ENCODE assay signal across 32 cellular contexts in the genomic region with DNA sequence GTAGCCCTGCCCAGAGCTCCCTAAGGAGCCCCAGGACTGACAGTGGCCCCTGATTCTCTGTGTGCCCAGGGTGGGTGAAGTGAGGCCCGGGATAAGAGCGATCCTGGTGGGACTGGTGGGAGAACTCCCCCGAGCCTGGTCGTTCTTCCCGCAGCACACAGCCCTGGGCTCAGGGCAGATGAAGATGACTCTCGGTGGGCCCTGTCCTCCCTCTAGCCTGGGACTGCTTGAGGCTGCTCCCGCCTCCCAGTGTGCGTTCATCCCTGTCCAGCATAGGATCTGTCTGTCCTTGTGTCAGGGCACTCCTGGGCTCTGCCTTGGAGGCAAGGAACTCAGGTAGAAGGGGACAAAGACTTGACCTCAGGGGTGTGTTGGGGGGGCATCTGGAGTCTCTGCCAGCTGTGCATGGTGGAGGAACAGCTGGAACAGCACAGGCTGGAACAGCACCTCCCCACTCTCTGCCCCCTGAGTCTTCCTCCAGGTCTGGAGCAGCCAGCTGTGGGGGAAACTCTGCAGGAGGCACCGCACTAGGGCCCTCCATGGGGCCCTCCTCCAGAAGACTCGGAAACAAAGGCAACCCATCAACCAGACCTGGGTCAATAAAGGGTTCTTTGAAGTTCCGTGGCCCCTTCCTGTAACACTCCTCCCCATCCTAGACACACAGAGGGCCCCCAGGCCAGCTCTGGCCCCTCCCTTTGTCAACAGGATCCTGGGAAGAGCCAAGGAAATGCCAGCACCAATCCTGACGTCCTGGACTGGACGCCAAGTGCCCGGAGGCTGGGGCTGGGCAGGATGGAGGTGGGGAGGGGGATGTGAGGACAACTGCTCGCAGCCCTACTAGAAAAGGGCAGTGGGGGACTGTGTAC. TPM values are rescaled to one million over a fixed set of nuclear protein-coding genes. Genes with fewer than 3 reads are reported as not detected.
DNase-seq lines count a peak whose midpoint lies in the region; ATAC-seq and TF ChIP-seq lines count a peak whose summit lies in the region.
"Had no signal": no experiment of that assay in that cellular context is flagged by ENCODE, and none has a peak within 500 bp of the region (broad histone marks: within the 10 kb centered on the region; RNA-seq: fewer than 3 reads in every experiment).

No MANE protein-coding gene starts in this region.

- no peak overlapping the region for H3K4me3 Mint-ChIP-seq in endodermal cell
- H3K4me3 Mint-ChIP-seq: activated B cell treated with CpG ODN at 0.5 μM for 24 hours; activated CD8-positive, alpha-beta memory T cell treated with anti-CD3 and anti-CD28 coated beads, Interleukin-2, amount 10 ng/mL, durations not matched to agents 7 days and 5 days; activated naive CD4-positive, alpha-beta T cell treated with anti-CD3 and anti-CD28 coated beads, Interleukin-2, amount 10 ng/mL, durations not matched to agents 7 days and 5 days; activated T-cell treated with anti-CD3 and anti-CD28 coated beads, Interleukin-2, amount 50 U/mL, for 72 hours; CD4-positive, alpha-beta T cell; H9; neural crest cell had no signal

- H2AFZ ChIP-seq in osteoblast (ENCODE audit: low read length) (no peak overlapping the region), PC-9 (no peak overlapping the region)

- no peaks in the 10 kb centered on the region for H3F3A ChIP-seq in PC-9 (ENCODE audit: insufficient read depth, low read depth)

- no peaks in the 10 kb centered on the region for H3K36me3 Mint-ChIP-seq in endodermal cell (ENCODE audit: low read depth)
- H3K36me3 Mint-ChIP-seq: activated CD8-positive, alpha-beta memory T cell treated with anti-CD3 and anti-CD28 coated beads, Interleukin-2, amount 10 ng/mL, durations not matched to agents 7 days and 5 days; activated naive CD4-positive, alpha-beta T cell treated with anti-CD3 and anti-CD28 coated beads, Interleukin-2, amount 10 ng/mL, durations not matched to agents 7 days and 5 days had no signal

- intact Hi-C loops in PC-9 (cut with micrococcal nuclease; ENCODE audit: unreplicated experiment): no loop called here

- H3K79me2 ChIP-seq in osteoblast (ENCODE audit: insufficient read depth, low read length) (no peaks in the 10 kb centered on the region), PC-9 (ENCODE audit: low read depth) (no peaks in the 10 kb centered on the region)

- no peak for ATAC-seq in GM19452 (IDR thresholded peaks at IDR 0.05; ENCODE audit: unreplicated experiment)
- no peak for ATAC-seq in HG03378 (IDR thresholded peaks at IDR 0.05; ENCODE audit: unreplicated experiment)
- ATAC-seq: activated CD8-positive, alpha-beta memory T cell treated with anti-CD3 and anti-CD28 coated beads, Interleukin-2, amount 10 ng/mL, durations not matched to agents 7 days and 5 days; activated T-cell treated with anti-CD3 and anti-CD28 coated beads, Interleukin-2, amount 50 U/mL, for 72 hours; stimulated activated naive CD8-positive, alpha-beta T cell treated with anti-CD3 and anti-CD28 coated beads, Interleukin-15, Interleukin-2, amounts not matched to agents 100 U/mL and 50 U/mL, for 24 hours had no signal

- no peaks in the 10 kb centered on the region for H3K27me3 ChIP-seq in endodermal cell (ENCODE audit: control insufficient read depth, insufficient read depth, low read length, poor library complexity, severe bottlenecking)
- peaks cover 40% of the 10 kb centered on the region for H3K27me3 ChIP-seq in osteoblast (ENCODE audit: insufficient read depth, low read length)
- H3K27me3 ChIP-seq in PC-9 (ENCODE audit: insufficient read depth, low read depth): peaks cover 9% of the 10 kb centered on the region
- H3K27me3 ChIP-seq: vagina had no signal

- POLR2A ChIA-PET in PC-9 (lab: Charles Lee; ENCODE audit: unreplicated experiment): interaction anchor here (0.6 kb wide), 2 partner anchors 56 to 323 kb away, joined by 3 to 5 read pairs; no protein-coding TSS in a partner anchor

- no peaks in the 10 kb centered on the region for H3K36me3 ChIP-seq in endodermal cell (ENCODE audit: control insufficient read depth, insufficient read depth, low read length)
- no peaks in the 10 kb centered on the region for H3K36me3 ChIP-seq in osteoblast (ENCODE audit: insufficient read depth, low read length)
- no peaks in the 10 kb centered on the region for H3K36me3 ChIP-seq in PC-9 (ENCODE audit: low read depth)
- H3K36me3 ChIP-seq: brain microvascular endothelial cell, MG63, vagina had no signal

- no peak overlapping the region for H3K27ac Mint-ChIP-seq in endodermal cell
- H3K27ac Mint-ChIP-seq: activated B cell treated with CpG ODN at 0.5 μM for 24 hours; activated CD8-positive, alpha-beta memory T cell treated with anti-CD3 and anti-CD28 coated beads, Interleukin-2, amount 10 ng/mL, durations not matched to agents 7 days and 5 days; activated naive CD4-positive, alpha-beta T cell treated with anti-CD3 and anti-CD28 coated beads, Interleukin-2, amount 10 ng/mL, durations not matched to agents 7 days and 5 days; activated T-cell treated with anti-CD3 and anti-CD28 coated beads, Interleukin-2, amount 50 U/mL, for 72 hours; CD4-positive, alpha-beta T cell; progenitor cell of endocrine pancreas had no signal

- H3K4me1 Mint-ChIP-seq in endodermal cell: peaks cover 41% of the 10 kb centered on the region
- H3K4me1 Mint-ChIP-seq: activated B cell treated with CpG ODN at 0.5 μM for 24 hours; activated CD8-positive, alpha-beta memory T cell treated with anti-CD3 and anti-CD28 coated beads, Interleukin-2, amount 10 ng/mL, durations not matched to agents 7 days and 5 days; activated naive CD4-positive, alpha-beta T cell treated with anti-CD3 and anti-CD28 coated beads, Interleukin-2, amount 10 ng/mL, durations not matched to agents 7 days and 5 days had no signal

- H3K4me1 ChIP-seq in endodermal cell (ENCODE audit: control insufficient read depth, insufficient read depth, low read length) (peaks cover 11% of the 10 kb centered on the region), osteoblast (ENCODE audit: insufficient read depth, low read length) (no peaks in the 10 kb centered on the region), PC-9 (replicated peaks; ENCODE audit: insufficient read depth) (no peaks in the 10 kb centered on the region)
- H3K4me1 ChIP-seq: vagina had no signal

- peaks cover 23% of the 10 kb centered on the region for H3K27me3 Mint-ChIP-seq in endodermal cell (ENCODE audit: insufficient read depth)

- DNase-seq in ELF-1 (ENCODE audit: low read depth, low spot score) (peak; percentile 84), NCI-H510A (lab: John Stamatoyannopoulos, UW) (peak; percentile 64), endodermal cell (peak; percentile 58), osteoblast (ENCODE audit: insufficient read length, low spot score, missing footprints) (peak; percentile 79), AG20443 (ENCODE audit: low spot score) (no peak), PC-9 (no peak)
- DNase-seq: activated B cell treated with CpG ODN at 0.5 μM for 24 hours; activated CD4-positive, alpha-beta T cell treated with anti-CD3 and anti-CD28 coated beads, Interleukin-2, amount 50 U/mL, for 1 hour; activated CD8-positive, alpha-beta memory T cell treated with anti-CD3 and anti-CD28 coated beads, Interleukin-2, amount 10 ng/mL, durations not matched to agents 7 days and 5 days; activated naive CD4-positive, alpha-beta T cell treated with anti-CD3 and anti-CD28 coated beads, Interleukin-2, amount 10 ng/mL, durations not matched to agents 7 days and 5 days; activated T-cell treated with anti-CD3 and anti-CD28 coated beads, Interleukin-2, amount 50 U/mL, for 72 hours; amniotic stem cell; brain microvascular endothelial cell; CD4-positive, alpha-beta T cell; effector CD4-positive, alpha-beta T cell; H9; MG63; NCI-H1105 treated with DMSO at 0.1 percent for 48 hours; NCI-H446; stimulated activated CD4-positive, alpha-beta T cell treated with anti-CD3 and anti-CD28 coated beads, Interleukin-15, amount 100 ng/mL, for 24 hours; stimulated activated naive CD8-positive, alpha-beta T cell treated with anti-CD3 and anti-CD28 coated beads, Interleukin-15, Interleukin-2, amounts not matched to agents 100 U/mL and 50 U/mL, for 24 hours; T-helper 9 cell had no signal

- WGBS in endodermal cell (ENCODE audit: insufficient coverage in 1 of 2, insufficient read length in 1 of 2), 2 experiments: 75 to 78% methylated on average over 8 to 15 of the region's 15 CpGs

- CTCF ChIA-PET in PC-9 (lab: Charles Lee): interaction anchor here (0.6 kb wide), 1 partner anchor 177 kb away, joined by 3 read pairs; no protein-coding TSS in a partner anchor

- BruUV-seq in PC-9 (replicated peaks; lab: Mats Ljungman, UMichigan): no TSS peak

- no peaks in the 10 kb centered on the region for H3K9me2 ChIP-seq in PC-9 (ENCODE audit: insufficient read depth)

- H3K9me3 Mint-ChIP-seq in endodermal cell: no peaks in the 10 kb centered on the region
- H3K9me3 Mint-ChIP-seq: activated B cell treated with CpG ODN at 0.5 μM for 24 hours; activated naive CD4-positive, alpha-beta T cell treated with anti-CD3 and anti-CD28 coated beads, Interleukin-2, amount 10 ng/mL, durations not matched to agents 7 days and 5 days; activated T-cell treated with anti-CD3 and anti-CD28 coated beads, Interleukin-2, amount 50 U/mL, for 72 hours; CD4-positive, alpha-beta T cell; H9; neural crest cell had no signal

- H4K20me1 ChIP-seq in osteoblast (ENCODE audit: insufficient read depth, low read length) (no peaks in the 10 kb centered on the region), PC-9 (ENCODE audit: insufficient read depth) (no peaks in the 10 kb centered on the region)

- H3K9me3 ChIP-seq in endodermal cell (ENCODE audit: control insufficient read depth, low read length): no peaks in the 10 kb centered on the region
- H3K9me3 ChIP-seq in osteoblast (ENCODE audit: low read depth, low read length): no peaks in the 10 kb centered on the region
- H3K9me3 ChIP-seq in PC-9 (ENCODE audit: insufficient read depth, low read depth): no peaks in the 10 kb centered on the region
- H3K9me3 ChIP-seq: MG63, vagina had no signal

- H3K9ac ChIP-seq in endodermal cell (ENCODE audit: extremely low read depth, low read length, poor library complexity, severe bottlenecking): no peak overlapping the region

- H3K4me3 ChIP-seq in endodermal cell (ENCODE audit: low read length) (no peak overlapping the region), osteoblast (ENCODE audit: insufficient read depth, low read length) (no peak overlapping the region), PC-9 (no peak overlapping the region)
- H3K4me3 ChIP-seq: K562, lung, MG63, vagina had no signal

- TF ChIP-seq CTCF in endodermal cell (conservative IDR thresholded peaks at IDR 0.05) (no peak), osteoblast (IDR thresholded peaks at IDR 0.05; ENCODE audit: extremely low read depth, low read depth, low read length) (no peak), PC-9 (conservative IDR thresholded peaks at IDR 0.05) (no peak)

- H3K27ac ChIP-seq in endodermal cell (ENCODE audit: low read depth, low read length) (no peak overlapping the region), osteoblast (ENCODE audit: low read depth, low read length) (no peak overlapping the region), PC-9 (no peak overlapping the region)
- H3K27ac ChIP-seq: brain microvascular endothelial cell, epithelial cell of prostate, vagina had no signal

- H3K4me2 ChIP-seq in osteoblast (ENCODE audit: insufficient read depth, low read length) (no peak overlapping the region), PC-9 (no peak overlapping the region)

RNA-seq across cellular contexts. Expression of a gene that starts 15.9 kb away (rescaled TPM):
- total RNA-seq in endodermal cell (not detected), osteoblast (0.88 and 1.4 TPM in 2 replicates), PC-9 (2021) (not detected in 2 replicates)
- 4.4 TPM for polyA plus RNA-seq in endodermal cell (2013, experiment 1 of 2)
- polyA plus RNA-seq in endodermal cell (2013, experiment 2 of 2): 3.2 TPM
- total RNA-seq: activated B cell treated with CpG ODN at 0.5 μM for 24 hours; CD4-positive, alpha-beta T cell; glomerular endothelial cell; K562; progenitor cell of endocrine pancreas had no signal
- polyA plus RNA-seq: keratinocyte had no signal

RNA-seq across cellular contexts. Expression of a gene that starts 44.9 kb away (rescaled TPM):
- 1 to 10 TPM; 2.8 to 3.8 TPM for total RNA-seq in endodermal cell
- polyA plus RNA-seq in endodermal cell (2013, experiment 1 of 2): 4.8 TPM
- 5.1 TPM for polyA plus RNA-seq in endodermal cell (2013, experiment 2 of 2)
- total RNA-seq in osteoblast: 4.7 and 5.4 TPM in 2 replicates
- total RNA-seq in PC-9 (2021): 2.5 and 4.7 TPM in 2 replicates

RNA-seq across cellular contexts. Expression of a gene that starts 59.6 kb away (rescaled TPM):
- total RNA-seq in endodermal cell: 10 to 100 TPM; 21.2 to 24.1 TPM
- polyA plus RNA-seq in endodermal cell (2013, experiment 1 of 2): 28.0 TPM
- 25.4 TPM for polyA plus RNA-seq in endodermal cell (2013, experiment 2 of 2)
- total RNA-seq in osteoblast: 34.8 and 40.5 TPM in 2 replicates
- total RNA-seq in PC-9 (2021): 20.5 and 20.9 TPM in 2 replicates

Comparison
In these comparisons a context has a peak if more than half of its experiments do, and no peak if none do; other contexts are left out.
1. DNase-seq: peak in ELF-1 (single experiment), NCI-H510A (single experiment), endodermal cell (single experiment) and osteoblast (single experiment); none in AG20443 (single experiment) and PC-9 (0 of 2).